ENCODE assay signal across 9 cellular contexts in the genomic region with DNA sequence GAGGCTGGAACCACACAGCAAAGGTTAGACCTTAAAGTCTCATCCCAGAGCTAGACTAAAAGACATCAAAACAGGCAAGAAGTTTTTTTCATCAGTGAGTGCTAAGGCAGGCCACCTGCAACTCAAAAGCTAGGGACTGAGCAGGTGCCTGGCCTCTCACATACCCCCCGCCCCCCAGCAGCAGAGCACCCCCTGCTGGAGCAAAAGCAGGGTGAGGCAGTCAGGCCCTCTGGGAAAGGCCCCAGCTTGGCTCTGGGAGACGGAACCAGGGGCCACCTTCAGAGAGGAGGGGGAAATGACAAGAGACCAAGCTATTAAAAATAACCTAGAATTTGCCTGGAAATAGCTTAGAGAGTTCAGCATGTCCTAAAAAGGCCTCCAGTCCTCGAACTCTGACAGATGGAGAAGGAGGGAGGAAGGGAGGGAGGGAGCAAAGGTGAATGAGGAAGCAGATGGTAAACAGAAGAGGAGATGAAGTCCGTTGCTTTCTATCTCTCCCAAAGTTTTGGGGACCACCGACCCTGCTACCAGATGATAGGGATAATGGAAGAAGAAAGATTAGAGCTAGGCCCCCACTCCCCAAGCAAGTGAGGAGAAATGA. TPM values are rescaled to one million over a fixed set of nuclear protein-coding genes. Genes with fewer than 3 reads are reported as not detected.
DNase-seq lines count a peak whose midpoint lies in the region; ATAC-seq, FAIRE-seq and TF ChIP-seq lines count a peak whose summit lies in the region.
"Had no signal": no experiment of that assay in that cellular context is flagged by ENCODE, and none has a peak within 500 bp of the region (broad histone marks: within the 10 kb centered on the region; RNA-seq: fewer than 3 reads in every experiment).

No MANE protein-coding gene starts in this region.

- H3K4me3 ChIP-seq in iPS-15b (ENCODE audit: low read depth, low read length) (peak overlapping the region; percentile 95), tibial artery (peak overlapping the region; percentile 94 to 96)

- peak overlapping the region; percentile 17 for H3K4me3 Mint-ChIP-seq in activated CD4-positive, alpha-beta T cell treated with anti-CD3 and anti-CD28 coated beads, Interleukin-2, amount 10 ng/mL, durations not matched to agents 24 days and 14 days
- H3K4me3 Mint-ChIP-seq in T-helper 17 cell = peak overlapping the region; percentile 39

- H3K27me3 Mint-ChIP-seq in activated CD4-positive, alpha-beta T cell treated with anti-CD3 and anti-CD28 coated beads, Interleukin-2, amount 10 ng/mL, durations not matched to agents 24 days and 14 days = peaks cover 52% of the 10 kb centered on the region
- H3K27me3 Mint-ChIP-seq in T-helper 17 cell = peaks cover 29% of the 10 kb centered on the region

- peak overlapping the region; percentile 96 to 98 for H3K27ac ChIP-seq in tibial artery

- H3K36me3 Mint-ChIP-seq in activated CD4-positive, alpha-beta T cell treated with anti-CD3 and anti-CD28 coated beads, Interleukin-2, amount 10 ng/mL, durations not matched to agents 24 days and 14 days (ENCODE audit: low read depth) = no peaks in the 10 kb centered on the region
- peaks cover 9% of the 10 kb centered on the region for H3K36me3 Mint-ChIP-seq in T-helper 17 cell (ENCODE audit: low read depth)
- H3K36me3 Mint-ChIP-seq: naive thymus-derived CD8-positive, alpha-beta T cell had no signal

- H3K4me1 Mint-ChIP-seq in activated CD4-positive, alpha-beta T cell treated with anti-CD3 and anti-CD28 coated beads, Interleukin-2, amount 10 ng/mL, durations not matched to agents 24 days and 14 days = peaks cover 13% of the 10 kb centered on the region
- H3K4me1 Mint-ChIP-seq in T-helper 17 cell = peaks cover 25% of the 10 kb centered on the region

- FAIRE-seq in GM19239 (lab: Jason Lieb, UNC) = no peak

- H3K36me3 ChIP-seq in iPS-15b (ENCODE audit: control insufficient read depth, insufficient read depth, low read length) = no peaks in the 10 kb centered on the region
- no peaks in the 10 kb centered on the region for H3K36me3 ChIP-seq in tibial artery

- intact Hi-C loops in activated CD4-positive, alpha-beta T cell treated with anti-CD3 and anti-CD28 coated beads, Interleukin-2, amount 10 ng/mL, durations not matched to agents 24 days and 14 days (cut with micrococcal nuclease) = no loop called here
- intact Hi-C loops in tibial artery (cut with DNase I; ENCODE audit: low total_unique reads) = no loop called here

- H3K9me3 Mint-ChIP-seq in activated CD4-positive, alpha-beta T cell treated with anti-CD3 and anti-CD28 coated beads, Interleukin-2, amount 10 ng/mL, durations not matched to agents 24 days and 14 days = no peaks in the 10 kb centered on the region
- H3K9me3 Mint-ChIP-seq: naive thymus-derived CD8-positive, alpha-beta T cell had no signal

- H3K27ac Mint-ChIP-seq in activated CD4-positive, alpha-beta T cell treated with anti-CD3 and anti-CD28 coated beads, Interleukin-2, amount 10 ng/mL, durations not matched to agents 24 days and 14 days = no peak overlapping the region
- H3K27ac Mint-ChIP-seq in T-helper 17 cell = no peak overlapping the region

- H3K4me1 ChIP-seq in iPS-15b (ENCODE audit: control insufficient read depth, insufficient read depth, low read length) = peaks cover 17% of the 10 kb centered on the region
- H3K4me1 ChIP-seq in tibial artery = peaks cover 0 to 74% (median 51%) of the 10 kb centered on the region in 4 donors

- DNase-seq in activated CD4-positive, alpha-beta T cell treated with anti-CD3 and anti-CD28 coated beads, Interleukin-2, amount 10 ng/mL, durations not matched to agents 24 days and 14 days = no peak
- DNase-seq in activated CD4-positive, alpha-beta T cell treated with anti-CD3 and anti-CD28 coated beads for 4 hours = no peak
- DNase-seq in T-helper 17 cell (no peak), tibial artery (no peak), GM19239 (ENCODE audit: insufficient read length, low spot score) (no peak), inferior parietal cortex (ENCODE audit: extremely low spot score) (no peak), ecto neural progenitor cell (ENCODE audit: low spot score) (no peak)
- DNase-seq: naive thymus-derived CD8-positive, alpha-beta T cell had no signal

- no peak overlapping the region for H3K9ac ChIP-seq in iPS-15b (ENCODE audit: low read depth, low read length)

- peaks cover 5% of the 10 kb centered on the region for H3K27me3 ChIP-seq in iPS-15b (ENCODE audit: control insufficient read depth, insufficient read depth, low read length)
- no peaks in the 10 kb centered on the region for H3K27me3 ChIP-seq in tibial artery

- H3K9me3 ChIP-seq in T-helper 17 cell (ENCODE audit: control insufficient read depth, low read length, poor library complexity, severe bottlenecking) = no peaks in the 10 kb centered on the region
- H3K9me3 ChIP-seq in iPS-15b (ENCODE audit: control insufficient read depth, insufficient read depth, low read length) = no peaks in the 10 kb centered on the region
- H3K9me3 ChIP-seq in tibial artery = no peaks in the 10 kb centered on the region

- peak; percentile 45 for ATAC-seq in T-helper 17 cell

- peak; percentile 45 to 55 for TF ChIP-seq CTCF in tibial artery (IDR thresholded peaks at IDR 0.05)

RNA-seq across cellular contexts. Expression of a gene that starts 1.8 kb away (rescaled TPM):
- 0.65 and 1.5 TPM in 2 replicates for total RNA-seq in activated CD4-positive, alpha-beta T cell treated with anti-CD3 and anti-CD28 coated beads, Interleukin-2, amount 10 ng/mL, durations not matched to agents 24 days and 14 days
- 1 to 10 TPM in 1 of 2 donors, under 1 TPM in 1; 0.70 to 1.4 TPM for total RNA-seq in T-helper 17 cell

RNA-seq across cellular contexts. Expression of a gene that starts 9.9 kb away (rescaled TPM):
- 62.7 and 64.8 TPM in 2 replicates for total RNA-seq in activated CD4-positive, alpha-beta T cell treated with anti-CD3 and anti-CD28 coated beads, Interleukin-2, amount 10 ng/mL, durations not matched to agents 24 days and 14 days
- total RNA-seq in T-helper 17 cell = 10 to 100 TPM; 41.1 to 42.0 TPM

RNA-seq across cellular contexts. Expression of a gene that starts 14.3 kb away (rescaled TPM):
- 7.1 and 8.4 TPM in 2 replicates for total RNA-seq in activated CD4-positive, alpha-beta T cell treated with anti-CD3 and anti-CD28 coated beads, Interleukin-2, amount 10 ng/mL, durations not matched to agents 24 days and 14 days
- total RNA-seq in T-helper 17 cell = 10 to 100 TPM; 12.9 to 13.8 TPM

RNA-seq across cellular contexts. Expression of a gene that starts 22.9 kb away (rescaled TPM):
- total RNA-seq in activated CD4-positive, alpha-beta T cell treated with anti-CD3 and anti-CD28 coated beads, Interleukin-2, amount 10 ng/mL, durations not matched to agents 24 days and 14 days = 190 and 196 TPM in 2 replicates
- 10 to 100 TPM; 83.3 to 83.9 TPM for total RNA-seq in T-helper 17 cell

RNA-seq across cellular contexts. Expression of a gene that starts 37.0 kb away (rescaled TPM):
- 14.3 and 15.1 TPM in 2 replicates for total RNA-seq in activated CD4-positive, alpha-beta T cell treated with anti-CD3 and anti-CD28 coated beads, Interleukin-2, amount 10 ng/mL, durations not matched to agents 24 days and 14 days
- 1 to 10 TPM; 6.7 to 9.5 TPM for total RNA-seq in T-helper 17 cell
